Comparison of ENCODE assay signal across 10 cellular contexts in the genomic region with DNA sequence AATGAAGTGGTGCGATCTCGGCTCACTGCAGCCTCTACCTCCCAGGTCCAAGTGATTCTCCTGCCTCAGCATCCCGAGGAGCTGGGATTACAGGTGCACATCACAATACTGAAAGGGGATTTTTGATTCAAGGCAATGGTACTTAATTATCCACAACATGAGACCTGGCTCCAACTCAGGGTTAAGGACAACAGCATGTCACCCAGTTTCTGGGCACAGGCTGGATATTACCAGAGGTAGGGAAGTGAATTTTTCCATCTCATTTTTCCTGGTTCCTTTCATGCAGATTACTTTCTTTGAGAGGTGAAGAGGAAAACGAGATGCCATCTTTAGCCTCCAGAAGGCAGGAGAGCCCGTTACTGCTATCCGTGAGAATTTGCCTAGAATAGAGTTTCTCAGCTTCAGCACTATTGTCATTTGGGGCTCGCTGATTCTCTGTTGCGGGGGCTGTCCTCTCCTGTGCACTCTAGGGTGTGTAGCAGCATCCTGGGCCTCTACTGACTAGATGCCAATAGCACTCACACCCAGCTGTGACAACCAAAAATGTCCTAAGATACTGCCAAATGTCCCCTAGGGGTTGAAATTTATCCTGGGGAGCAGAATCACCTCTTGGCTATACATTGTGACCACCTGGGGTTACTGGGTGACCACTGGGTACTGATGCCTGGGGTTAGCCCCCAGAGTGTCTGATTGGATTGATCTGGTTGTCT.
"Had no signal": no experiment of that assay in that cellular context is flagged by ENCODE, and none has a peak within 500 bp of the region (broad histone marks: within the 10 kb centered on the region; RNA-seq: fewer than 3 reads in every experiment).

No MANE protein-coding gene starts in this region.

- H3K36me3 ChIP-seq: HAP-1 had no signal

- H3K9ac ChIP-seq: GM23248, KMS-11 had no signal

- H3K27ac Mint-ChIP-seq: HFFc6, IgD-negative memory B cell had no signal

- H3K9me3 ChIP-seq: HAP-1 had no signal

- H3K9me3 Mint-ChIP-seq: HFFc6, IgD-negative memory B cell had no signal

- H3K4me2 ChIP-seq: KMS-11 had no signal

- H3K36me3 Mint-ChIP-seq: IgD-negative memory B cell had no signal

- ATAC-seq: HCT116 had no signal

- H3K4me3 Mint-ChIP-seq: HFFc6, IgD-negative memory B cell had no signal

- H3K4me1 ChIP-seq: HAP-1 had no signal

- H2AFZ ChIP-seq: GM23248 had no signal

- FAIRE-seq: HTR-8/SVneo had no signal

- H3K4me1 Mint-ChIP-seq: IgD-negative memory B cell had no signal

- DNase-seq: GM23248, GOT3, H7, HFFc6, KBM-7 had no signal

- H3K4me3 ChIP-seq: GM23248, HAP-1 had no signal

- H3K27ac ChIP-seq: GM23248, KMS-11 had no signal
